In genomic region chr20:62437985-62438384, GRCh38 we compare ENCODE assay signal across 19 cellular contexts. TPM values are rescaled to one million over a fixed set of nuclear protein-coding genes. Genes with fewer than 3 reads are reported as not detected.
A peak's percentile ranks its signal among the peaks of the same experiment; 100 is the strongest.
DNase-seq lines count a peak whose midpoint lies in the region; ATAC-seq and TF ChIP-seq lines count a peak whose summit lies in the region.
"Had no signal": no experiment of that assay in that cellular context is flagged by ENCODE, and none has a peak within 500 bp of the region (broad histone marks: within the 10 kb centered on the region; RNA-seq: fewer than 3 reads in every experiment).

No MANE protein-coding gene starts in this region.

- peaks cover 0 to 38% (median 12%) of the 10 kb centered on the region in 3 donors for H3K4me1 ChIP-seq in gastroesophageal sphincter
- H3K4me1 ChIP-seq in stomach smooth muscle (ENCODE audit: control insufficient read depth, insufficient read depth, low read length): peaks cover 36% of the 10 kb centered on the region
- no peaks in the 10 kb centered on the region for H3K4me1 ChIP-seq in uterus

- no peaks in the 10 kb centered on the region for H3K36me3 ChIP-seq in gastroesophageal sphincter
- H3K36me3 ChIP-seq in stomach smooth muscle (ENCODE audit: control insufficient read depth in 2 of 2, insufficient read depth in 2 of 2, low read length in 2 of 2): no peaks in the 10 kb centered on the region
- H3K36me3 ChIP-seq in uterus: no peaks in the 10 kb centered on the region
- H3K36me3 ChIP-seq: BLaER1 treated with 17β-estradiol and CSF1 and Interleukin-3, amounts not matched to agents 10 nM and 100 nM; thoracic aorta had no signal

- peak; percentile 47 for ATAC-seq in gastroesophageal sphincter
- ATAC-seq in HG02981 (IDR thresholded peaks at IDR 0.05; ENCODE audit: unreplicated experiment): no peak
- ATAC-seq: PC-3 had no signal

- no peaks in the 10 kb centered on the region for H3K9me3 ChIP-seq in gastroesophageal sphincter
- peaks cover 0 to 3% of the 10 kb centered on the region in 2 donors for H3K9me3 ChIP-seq in stomach smooth muscle (ENCODE audit: control insufficient read depth in 2 of 2, low read length in 2 of 2)
- no peaks in the 10 kb centered on the region for H3K9me3 ChIP-seq in uterus
- H3K9me3 ChIP-seq: BLaER1 treated with 17β-estradiol and CSF1 and Interleukin-3, amounts not matched to agents 10 nM and 100 nM; thoracic aorta had no signal

- intact Hi-C loops in uterus (cut with DNase I; ENCODE audit: low total_unique reads): no loop called here

- TF ChIP-seq POLR2A in gastroesophageal sphincter (IDR thresholded peaks at IDR 0.05): no peak
- TF ChIP-seq POLR2A in uterus (IDR thresholded peaks at IDR 0.05): no peak

- H3K27ac ChIP-seq in gastroesophageal sphincter: peak overlapping the region in 3 of 4 donors; percentile 56 to 72 (median 68)
- H3K27ac ChIP-seq in stomach smooth muscle (ENCODE audit: low read length): peak overlapping the region; percentile 64
- no peak overlapping the region for H3K27ac ChIP-seq in uterus
- H3K27ac ChIP-seq: BLaER1 treated with 17β-estradiol and CSF1 and Interleukin-3, amounts not matched to agents 10 nM and 100 nM; thoracic aorta had no signal

- TF ChIP-seq EP300 in gastroesophageal sphincter (IDR thresholded peaks at IDR 0.05): no peak

- H3K4me3 ChIP-seq in gastroesophageal sphincter: no peak overlapping the region
- peak overlapping the region; percentile 19 to 59 for H3K4me3 ChIP-seq in stomach smooth muscle (ENCODE audit: low read length in 2 of 2)
- H3K4me3 ChIP-seq in uterus: no peak overlapping the region
- H3K4me3 ChIP-seq: BLaER1 treated with 17β-estradiol and CSF1 and Interleukin-3, amounts not matched to agents 10 nM and 100 nM; thoracic aorta had no signal

- DNase-seq in NCI-H187 (lab: John Stamatoyannopoulos, UW) (peak; percentile 55 to 80), NCI-H187 treated with DMSO at 0.1 percent for 48 hours (lab: John Stamatoyannopoulos, UW) (no peak), NCI-H345 (lab: John Stamatoyannopoulos, UW) (peak; percentile 90), uterus (no peak), dedifferentiated amniotic fluid mesenchymal stem cell (ENCODE audit: extremely low spot score) (no peak)
- DNase-seq: 8988T; activated B cell treated with CpG ODN at 0.5 μM for 24 hours; activated effector memory CD4-positive, alpha-beta T cell treated with anti-CD3 and anti-CD28 coated beads, Interleukin-2, amount 50 U/mL, for 16 hours; foreskin melanocyte; mammary epithelial cell; NCI-H510A treated with DMSO at 0.1 percent for 48 hours; nephron progenitor cell; PC-3 had no signal

- peaks cover 15% of the 10 kb centered on the region for H3K27me3 ChIP-seq in gastroesophageal sphincter
- peaks cover 0 to 3% of the 10 kb centered on the region in 2 donors for H3K27me3 ChIP-seq in stomach smooth muscle (ENCODE audit: control insufficient read depth in 1 of 2, insufficient read depth in 2 of 2, low read length in 2 of 2)
- H3K27me3 ChIP-seq in uterus: no peaks in the 10 kb centered on the region

- H3K9ac ChIP-seq in stomach smooth muscle (ENCODE audit: low read length in 2 of 2): peak overlapping the region in 1 of 2 donors; percentile 38
- H3K9ac ChIP-seq: BLaER1 treated with 17β-estradiol and CSF1 and Interleukin-3, amounts not matched to agents 10 nM and 100 nM had no signal

- WGBS in gastroesophageal sphincter (ENCODE audit: low coverage in 1 of 2), 2 donors: 50 to 70% methylated on average over 2 of the region's 21 CpGs

- TF ChIP-seq CTCF in gastroesophageal sphincter (IDR thresholded peaks at IDR 0.05) (no peak), uterus (IDR thresholded peaks at IDR 0.05) (no peak)

RNA-seq across cellular contexts. Expression of gene RBBP8NL, which starts 10.6 kb away (rescaled TPM):
- total RNA-seq in gastroesophageal sphincter (under 1 TPM in 1 of 4 donors, not detected in 3; 0.20 TPM), uterus (under 1 TPM in 1 of 4 donors, not detected in 3; 0.35 TPM)
- total RNA-seq: activated B cell treated with CpG ODN at 0.5 μM for 24 hours, chondrocyte, thoracic aorta had no signal

RNA-seq across cellular contexts. Expression of gene CABLES2, which starts 30.9 kb away (rescaled TPM):
- total RNA-seq in gastroesophageal sphincter (1 to 10 TPM; 2.7 to 9.8 (median 3.8) TPM), uterus (10 to 100 TPM in 1 of 4 donors, 1 to 10 TPM in 2, under 1 TPM in 1; 0.29 to 10.6 (median 2.6) TPM)

RNA-seq across cellular contexts. Expression of gene GATA5, which starts 37.8 kb away (rescaled TPM):
- total RNA-seq in gastroesophageal sphincter: 1 to 10 TPM in 2 of 4 donors, under 1 TPM in 2; 0.31 to 2.2 (median 1.1) TPM
- total RNA-seq in uterus: 10 to 100 TPM in 1 of 4 donors, 1 to 10 TPM in 1, under 1 TPM in 1, not detected in 1; 0.26 to 17.8 (median 3.5) TPM
- total RNA-seq: activated B cell treated with CpG ODN at 0.5 μM for 24 hours, chondrocyte, mammary epithelial cell had no signal

RNA-seq across cellular contexts. Expression of gene RPS21, which starts 51.1 kb away (rescaled TPM):
- total RNA-seq in gastroesophageal sphincter: 1,000 to 10,000 TPM in 3 of 4 donors, 100 to 1,000 TPM in 1; 383 to 2,881 (median 2,372) TPM
- total RNA-seq in uterus: over 10,000 TPM in 1 of 4 donors, 1,000 to 10,000 TPM in 3; 1,151 to 14,756 (median 1,928) TPM

Comparison
In these comparisons a context has a peak if more than half of its experiments do, and no peak if none do; other contexts are left out.
1. DNase-seq: peak in NCI-H187 (2 of 2) and NCI-H345 (single experiment); none in NCI-H187 treated with DMSO at 0.1 percent for 48 hours (single experiment), uterus (0 of 2) and dedifferentiated amniotic fluid mesenchymal stem cell (single experiment).
2. H3K27ac ChIP-seq: peak in gastroesophageal sphincter (3 of 4) and stomach smooth muscle (single experiment); none in uterus (0 of 2).
3. H3K4me3 ChIP-seq: peak in stomach smooth muscle (2 of 2); none in gastroesophageal sphincter (0 of 2) and uterus (0 of 2).